16 cellular contexts compared by ENCODE assay signal in the genomic region with DNA sequence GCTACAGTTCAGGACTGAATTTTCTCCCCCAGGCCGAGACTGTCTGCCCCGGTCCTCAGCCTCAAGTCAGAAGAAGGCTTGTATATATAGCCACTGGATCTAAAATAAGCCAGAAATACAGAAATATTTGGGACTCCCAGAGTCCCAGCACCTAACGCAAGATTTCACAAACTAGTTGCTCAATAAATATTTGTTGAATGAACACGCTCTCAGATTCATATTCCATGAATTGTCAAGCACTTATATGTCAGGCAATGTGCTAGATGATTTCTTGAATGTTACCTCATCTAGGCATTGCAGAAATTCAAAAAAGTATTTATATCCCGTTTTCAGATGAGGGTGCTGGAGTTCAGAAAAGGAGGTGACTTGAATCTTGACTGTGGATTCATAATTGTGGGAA.
DNase-seq lines count a peak whose midpoint lies in the region; ATAC-seq and TF ChIP-seq lines count a peak whose summit lies in the region.
"Had no signal": no experiment of that assay in that cellular context is flagged by ENCODE, and none has a peak within 500 bp of the region (broad histone marks: within the 10 kb centered on the region; RNA-seq: fewer than 3 reads in every experiment).

No MANE protein-coding gene starts in this region.

- peak; percentile 14 for DNase-seq in ACHN
- DNase-seq in GM03348 (ENCODE audit: low spot score): peak; percentile 14
- peak; percentile 38 for DNase-seq in adipocyte (ENCODE audit: low read depth)
- DNase-seq in mesothelial cell of epicardium (ENCODE audit: low spot score in 2 of 2, unreplicated experiment in 2 of 2): no peak
- no peak for DNase-seq in activated T-cell treated with anti-CD3 and anti-CD28 coated beads, Interleukin-2, amount 50 U/mL, for 1 hour
- no peak for DNase-seq in left lobe of liver (ENCODE audit: low spot score)
- no peak for DNase-seq in DMS153 treated with DMSO at 0.1 percent for 48 hours (lab: John Stamatoyannopoulos, UW; ENCODE audit: unreplicated experiment)
- DNase-seq: Caco-2; CD8-positive, alpha-beta T cell; DMS53; GF-D8; H7 had no signal

- H3K27me3 ChIP-seq in adipocyte (replicated peaks; ENCODE audit: control insufficient read depth, insufficient read depth, low read length): no peaks in the 10 kb centered on the region

- H3K9me3 ChIP-seq in adipocyte (ENCODE audit: control insufficient read depth, low read length): no peaks in the 10 kb centered on the region
- H3K9me3 ChIP-seq: Caco-2 had no signal

- TF ChIP-seq CTCF in mesothelial cell of epicardium (IDR thresholded peaks at IDR 0.05; ENCODE audit: unreplicated experiment): no peak

- H3K36me3 ChIP-seq in adipocyte (ENCODE audit: control insufficient read depth, insufficient read depth, low read length, severe bottlenecking): no peaks in the 10 kb centered on the region

- in situ Hi-C loops in ACHN (cut with HindIII; ENCODE audit: low pct_ligation_motif_present, low pct_unique_long_range_greater_than_20kb, low sequenced_read_pairs): no loop called here

- peaks cover 14% of the 10 kb centered on the region for H3K4me1 ChIP-seq in adipocyte (ENCODE audit: control insufficient read depth, insufficient read depth, low read length)

- peak overlapping the region; percentile 70 for H3K27ac Mint-ChIP-seq in mesothelial cell of epicardium
- H3K27ac Mint-ChIP-seq: CD14-positive monocyte; CD8-positive, alpha-beta T cell; GM23338 had no signal

- H3K9ac ChIP-seq in adipocyte (ENCODE audit: low read length): no peak overlapping the region

- H3K4me3 Mint-ChIP-seq in mesothelial cell of epicardium: no peak overlapping the region
- H3K4me3 Mint-ChIP-seq: CD14-positive monocyte; CD8-positive, alpha-beta T cell; GM23338 had no signal

- H3K27me3 Mint-ChIP-seq in mesothelial cell of epicardium (ENCODE audit: low read depth): no peaks in the 10 kb centered on the region

- no peak overlapping the region for H3K4me3 ChIP-seq in adipocyte (ENCODE audit: low read length)
- H3K4me3 ChIP-seq: GM23338 had no signal

- peaks cover under 1% of the 10 kb centered on the region for H3K9me3 Mint-ChIP-seq in mesothelial cell of epicardium
- H3K9me3 Mint-ChIP-seq: CD8-positive, alpha-beta T cell; GM23338 had no signal

- no peaks in the 10 kb centered on the region for H3K36me3 Mint-ChIP-seq in mesothelial cell of epicardium
- H3K36me3 Mint-ChIP-seq: CD14-positive monocyte; CD8-positive, alpha-beta T cell had no signal

- H3K4me1 Mint-ChIP-seq in mesothelial cell of epicardium: peaks cover 52% of the 10 kb centered on the region
- H3K4me1 Mint-ChIP-seq: CD14-positive monocyte, GM23338 had no signal

- ATAC-seq in HG02884 (IDR thresholded peaks at IDR 0.05; ENCODE audit: unreplicated experiment) (no peak), left lobe of liver (no peak)
- ATAC-seq: CD8-positive, alpha-beta T cell; GM23338; HepG2 had no signal

Comparison
In these comparisons a context has a peak if more than half of its experiments do, and no peak if none do; other contexts are left out.
1. DNase-seq: peak in ACHN (single experiment), GM03348 (single experiment) and adipocyte (single experiment); none in mesothelial cell of epicardium (0 of 2), activated T-cell treated with anti-CD3 and anti-CD28 coated beads, Interleukin-2, amount 50 U/mL, for 1 hour (single experiment), left lobe of liver (single experiment) and DMS153 treated with DMSO at 0.1 percent for 48 hours (single experiment).